ENCODE assay signal across 8 cellular contexts in the genomic region with DNA sequence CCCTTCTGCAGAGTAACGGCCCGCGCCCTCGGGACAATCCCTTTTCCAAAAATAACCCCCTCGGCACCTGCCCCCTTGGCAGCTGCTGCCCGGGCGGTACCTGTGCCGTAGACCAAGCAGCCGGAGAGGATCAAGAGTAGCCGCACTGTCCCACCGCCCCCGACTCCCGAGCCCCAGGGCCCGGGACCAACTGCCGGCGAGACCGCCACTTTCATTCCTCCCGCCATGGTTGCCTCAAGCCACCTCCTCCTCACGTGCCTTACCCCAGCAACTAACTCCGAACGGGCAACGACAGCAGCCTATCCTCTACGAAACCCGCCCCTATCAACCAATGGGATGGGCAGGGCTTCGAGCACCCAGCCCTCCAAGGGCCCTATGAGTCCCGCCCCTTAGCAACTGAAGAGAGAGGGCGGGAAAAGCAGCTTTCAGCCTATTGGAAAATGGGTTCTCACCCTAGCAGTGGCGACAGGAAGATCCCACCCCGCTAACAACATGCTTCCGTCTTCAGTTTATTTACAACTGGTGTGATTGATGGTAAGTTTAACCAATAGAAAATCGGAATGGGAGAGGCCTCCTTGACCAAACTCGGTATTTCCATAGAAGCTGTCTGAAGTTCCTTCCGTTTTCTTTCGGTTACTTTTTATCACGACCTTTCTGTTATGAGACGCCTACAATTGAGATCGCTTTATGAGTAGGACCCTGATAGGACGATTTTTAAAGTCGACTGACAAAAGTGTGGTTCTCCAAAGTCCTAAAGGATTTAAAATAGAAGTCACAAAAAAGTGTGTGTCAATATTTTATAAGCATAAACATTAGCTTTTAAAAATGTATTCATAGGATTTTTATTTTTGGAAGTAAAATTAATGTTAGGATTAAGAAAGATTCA.
DNase-seq lines count a peak whose midpoint lies in the region; ATAC-seq and TF ChIP-seq lines count a peak whose summit lies in the region.

TSS of gene NEMP1 (minus strand) at position 273 of the 886 bp plus-strand sequence. CDS start at position 227, 46 bp downstream.

- DNase-seq in AG09309 (ENCODE audit: low read depth) (peak; percentile 100), NCI-H446 (lab: John Stamatoyannopoulos, UW) (peak; percentile 99), iris pigment epithelial cell (ENCODE audit: low read depth) (peak; percentile 100)
- peak; percentile 95 for DNase-seq in activated CD4-positive, CD25-positive, alpha-beta regulatory T cell treated with anti-CD3 and anti-CD28 coated beads, Interleukin-2, amount 50 U/mL, for 16 hours (ENCODE audit: low read depth, low spot score)
- peak; percentile 75 to 98 for DNase-seq in central memory CD8-positive, alpha-beta T cell (ENCODE audit: low spot score in 2 of 2)
- peak; percentile 82 for DNase-seq in stimulated activated CD4-positive, alpha-beta T cell treated with anti-CD3 and anti-CD28 coated beads, Interleukin-12 subunit alpha, Interleukin-12 subunit beta, amount 100 ng/mL, for 4 hours

- H3K9me3 Mint-ChIP-seq in central memory CD8-positive, alpha-beta T cell, result no peaks in the 10 kb centered on the region

- ATAC-seq in GM19025 (IDR thresholded peaks at IDR 0.05; ENCODE audit: low read depth, unreplicated experiment) (peak; percentile 97), HG03342 (IDR thresholded peaks at IDR 0.05; ENCODE audit: unreplicated experiment) (peak; percentile 96)
- ATAC-seq in central memory CD8-positive, alpha-beta T cell (replicated peaks; ENCODE audit: extremely low read depth, poor library complexity, severe bottlenecking), result peak; percentile 98

- peak within 1 kb of the TSS; percentile 90 for H3K27ac Mint-ChIP-seq in central memory CD8-positive, alpha-beta T cell (ENCODE audit: low read depth)

- peaks cover 13% of the 10 kb centered on the region for H3K4me1 Mint-ChIP-seq in central memory CD8-positive, alpha-beta T cell

- H3K4me3 Mint-ChIP-seq in central memory CD8-positive, alpha-beta T cell, result peak within 1 kb of the TSS; percentile 98

- peak within 1 kb of the TSS; percentile 86 for H3K4me3 ChIP-seq in AG09309 (ENCODE audit: control insufficient read depth, low read depth, low read length)

- TF ChIP-seq CTCF in AG09309 (IDR thresholded peaks at IDR 0.05; ENCODE audit: control insufficient read depth, insufficient read depth, low read depth, low read length, missing control alignments), result no peak

- peaks cover 16% of the 10 kb centered on the region for H3K36me3 Mint-ChIP-seq in central memory CD8-positive, alpha-beta T cell (ENCODE audit: insufficient read depth)

- H3K27me3 Mint-ChIP-seq in central memory CD8-positive, alpha-beta T cell, result no peaks in the 10 kb centered on the region

Comparison
In these comparisons a context has a peak if more than half of its experiments do, and no peak if none do; other contexts are left out.
1. Peak in every context shown above with its lines: DNase-seq, ATAC-seq and H3K4me3 ChIP-seq.